ENCODE assay signal across 15 cellular contexts in the genomic region with DNA sequence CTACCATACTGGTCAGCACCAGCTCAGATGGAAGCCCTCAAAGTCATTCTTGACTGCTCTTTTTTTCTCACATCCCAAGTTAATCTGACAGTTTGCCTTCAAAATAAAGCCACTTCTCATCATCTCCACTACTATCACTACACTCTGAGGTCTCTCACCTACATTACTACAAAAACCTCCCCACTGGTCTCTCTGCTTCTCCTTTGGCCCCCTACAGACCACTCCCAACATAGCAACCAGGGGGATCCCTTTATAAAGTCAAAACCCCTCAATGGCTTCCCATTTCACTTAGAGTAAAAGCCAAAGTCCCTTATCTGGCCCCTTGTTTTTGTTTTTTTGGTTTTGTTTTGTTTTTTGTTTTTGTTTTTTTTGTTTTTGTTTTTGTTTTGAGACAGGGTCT. TPM values are rescaled to one million over a fixed set of nuclear protein-coding genes. Genes with fewer than 3 reads are reported as not detected.
DNase-seq lines count a peak whose midpoint lies in the region; ATAC-seq and TF ChIP-seq lines count a peak whose summit lies in the region.
"Had no signal": no experiment of that assay in that cellular context is flagged by ENCODE, and none has a peak within 500 bp of the region (broad histone marks: within the 10 kb centered on the region; RNA-seq: fewer than 3 reads in every experiment).

No MANE protein-coding gene starts in this region.

- H3K9me3 ChIP-seq in smooth muscle cell (replicated peaks; ENCODE audit: low read depth), result no peaks in the 10 kb centered on the region
- H3K9me3 ChIP-seq: suprapubic skin had no signal

- H3K27me3 ChIP-seq in KMS-11 (ENCODE audit: insufficient read depth, low read depth) (peaks cover 7% of the 10 kb centered on the region; the same call in 1 of the 2 replicates), smooth muscle cell (ENCODE audit: low read depth) (no peaks in the 10 kb centered on the region)
- H3K27me3 ChIP-seq: suprapubic skin had no signal

- H3K27ac Mint-ChIP-seq in activated naive CD4-positive, alpha-beta T cell treated with anti-CD3 and anti-CD28 coated beads, Interleukin-2, amount 10 ng/mL, durations not matched to agents 7 days and 5 days, result no peak overlapping the region
- H3K27ac Mint-ChIP-seq: activated T-cell treated with anti-CD3 and anti-CD28 coated beads, Interleukin-2, amount 50 U/mL, for 72 hours; CD4-positive, alpha-beta T cell had no signal

- no peak overlapping the region for H2AFZ ChIP-seq in KMS-11 (ENCODE audit: low read depth)
- no peak overlapping the region for H2AFZ ChIP-seq in smooth muscle cell (ENCODE audit: low read depth)
- H2AFZ ChIP-seq: PC-9 had no signal

- no peaks in the 10 kb centered on the region for H3F3A ChIP-seq in smooth muscle cell (ENCODE audit: low read depth)

- no peaks in the 10 kb centered on the region for H3K4me1 ChIP-seq in KMS-11 (ENCODE audit: low read depth, poor library complexity, severe bottlenecking)
- H3K4me1 ChIP-seq in smooth muscle cell (ENCODE audit: low read depth), result peaks cover 16% of the 10 kb centered on the region

- peaks cover 30% of the 10 kb centered on the region for H3K27me3 Mint-ChIP-seq in activated naive CD4-positive, alpha-beta T cell treated with anti-CD3 and anti-CD28 coated beads, Interleukin-2, amount 10 ng/mL, durations not matched to agents 7 days and 5 days
- H3K27me3 Mint-ChIP-seq: CD4-positive, alpha-beta T cell had no signal

- TF ChIP-seq CTCF in KMS-11 (conservative IDR thresholded peaks at IDR 0.05; ENCODE audit: low read depth, low read length) (0 out of 2 replicates have a peak, but pooled peaks have one; percentile 34), choroid plexus epithelial cell (conservative IDR thresholded peaks at IDR 0.05; ENCODE audit: low read depth, low read length) (peak; percentile 31), smooth muscle cell (IDR thresholded peaks at IDR 0.05; ENCODE audit: borderline replicate concordance, insufficient read depth, poor library complexity, severe bottlenecking) (peak; percentile 24)

- no peaks in the 10 kb centered on the region for H3K79me2 ChIP-seq in KMS-11 (ENCODE audit: insufficient read depth, low read depth)
- H3K79me2 ChIP-seq in smooth muscle cell (ENCODE audit: low read depth), result no peaks in the 10 kb centered on the region

- peak; percentile 34 for DNase-seq in activated naive CD4-positive, alpha-beta T cell treated with anti-CD3 and anti-CD28 coated beads, Interleukin-2, amount 10 ng/mL, durations not matched to agents 7 days and 5 days
- DNase-seq in activated naive CD4-positive, alpha-beta T cell treated with Interleukin-2 at 50 U/mL for 16 hours, result no peak
- DNase-seq in choroid plexus epithelial cell (ENCODE audit: low read depth) (no peak), smooth muscle cell (lab: John Stamatoyannopoulos, UW; ENCODE audit: unreplicated experiment) (no peak), left lobe of liver (ENCODE audit: low spot score) (no peak), LoVo (ENCODE audit: low spot score) (no peak)
- DNase-seq: CD4-positive, alpha-beta T cell; cerebellar nuclear complex; NCI-H187 treated with DMSO at 0.1 percent for 48 hours; nucleus accumbens; PC-9 had no signal

- peaks cover 2% of the 10 kb centered on the region for H3K36me3 Mint-ChIP-seq in activated naive CD4-positive, alpha-beta T cell treated with anti-CD3 and anti-CD28 coated beads, Interleukin-2, amount 10 ng/mL, durations not matched to agents 7 days and 5 days

- no peak overlapping the region for H3K4me3 Mint-ChIP-seq in activated naive CD4-positive, alpha-beta T cell treated with anti-CD3 and anti-CD28 coated beads, Interleukin-2, amount 10 ng/mL, durations not matched to agents 7 days and 5 days
- H3K4me3 Mint-ChIP-seq: activated T-cell treated with anti-CD3 and anti-CD28 coated beads, Interleukin-2, amount 50 U/mL, for 72 hours; CD4-positive, alpha-beta T cell had no signal

- H3K9ac ChIP-seq in KMS-11, result no peak overlapping the region
- H3K9ac ChIP-seq in smooth muscle cell (ENCODE audit: low read depth), result no peak overlapping the region

- CTCF ChIA-PET in activated naive CD4-positive, alpha-beta T cell treated with anti-CD3 and anti-CD28 coated beads, Interleukin-2, amount 10 ng/mL, durations not matched to agents 7 days and 5 days (lab: Charles Lee), result interaction anchor here (1.0 to 1.7 kb wide), 2 partner anchors 13 to 14 kb away, joined by 3 to 9 read pairs; no protein-coding TSS in a partner anchor

- H3K4me1 Mint-ChIP-seq in activated naive CD4-positive, alpha-beta T cell treated with anti-CD3 and anti-CD28 coated beads, Interleukin-2, amount 10 ng/mL, durations not matched to agents 7 days and 5 days, result peaks cover 20% of the 10 kb centered on the region

- H3K4me2 ChIP-seq in KMS-11 (no peak overlapping the region), smooth muscle cell (no peak overlapping the region)
- H3K4me2 ChIP-seq: PC-9 had no signal

- H3K36me3 ChIP-seq in KMS-11 (ENCODE audit: insufficient read depth) (no peaks in the 10 kb centered on the region), smooth muscle cell (ENCODE audit: low read depth) (no peaks in the 10 kb centered on the region)
- H3K36me3 ChIP-seq: suprapubic skin had no signal

- ATAC-seq in left lobe of liver (no peak), HG03039 (IDR thresholded peaks at IDR 0.05; ENCODE audit: unreplicated experiment) (no peak)
- ATAC-seq: activated T-cell treated with anti-CD3 and anti-CD28 coated beads, Interleukin-2, amount 50 U/mL, for 72 hours had no signal

- H3K27ac ChIP-seq in KMS-11, result no peak overlapping the region
- no peak overlapping the region for H3K27ac ChIP-seq in smooth muscle cell (ENCODE audit: low read depth)
- H3K27ac ChIP-seq: PC-9, suprapubic skin had no signal

- no peaks in the 10 kb centered on the region for H3K9me3 Mint-ChIP-seq in activated naive CD4-positive, alpha-beta T cell treated with anti-CD3 and anti-CD28 coated beads, Interleukin-2, amount 10 ng/mL, durations not matched to agents 7 days and 5 days
- H3K9me3 Mint-ChIP-seq: activated T-cell treated with anti-CD3 and anti-CD28 coated beads, Interleukin-2, amount 50 U/mL, for 72 hours; CD4-positive, alpha-beta T cell had no signal

- H4K20me1 ChIP-seq in KMS-11 (ENCODE audit: insufficient read depth) (no peaks in the 10 kb centered on the region), smooth muscle cell (ENCODE audit: low read depth) (no peaks in the 10 kb centered on the region)

- no peak overlapping the region for H3K4me3 ChIP-seq in KMS-11 (IDR thresholded peaks at IDR 0.05; ENCODE audit: insufficient read depth, low read depth, low read length)
- H3K4me3 ChIP-seq in choroid plexus epithelial cell (ENCODE audit: low read depth, low read length), result no peak overlapping the region
- H3K4me3 ChIP-seq in smooth muscle cell, result no peak overlapping the region
- H3K4me3 ChIP-seq: PC-9, suprapubic skin had no signal

RNA-seq across cellular contexts. Expression of a gene that starts 4.6 kb away (rescaled TPM):
- 4.7 and 9.4 TPM in 2 replicates for total RNA-seq in smooth muscle cell
- polyA plus RNA-seq in smooth muscle cell, result 11.1 and 12.9 TPM in 2 replicates
- total RNA-seq in left lobe of liver, result 3.3 TPM

RNA-seq across cellular contexts. Expression of a gene that starts 26.2 kb away (rescaled TPM):
- total RNA-seq in smooth muscle cell, result 15.6 and 16.4 TPM in 2 replicates
- polyA plus RNA-seq in smooth muscle cell, result 15.7 and 35.8 TPM in 2 replicates
- 1.7 TPM for total RNA-seq in left lobe of liver

RNA-seq across cellular contexts. Expression of a gene that starts 40.6 kb away (rescaled TPM):
- 2.6 and 4.2 TPM in 2 replicates for total RNA-seq in smooth muscle cell
- polyA plus RNA-seq in smooth muscle cell, result 7.4 and 8.7 TPM in 2 replicates
- total RNA-seq in left lobe of liver, result 0.96 TPM

RNA-seq across cellular contexts. Expression of a gene that starts 40.8 kb away (rescaled TPM):
- total RNA-seq in smooth muscle cell (47.4 and 50.2 TPM in 2 replicates), left lobe of liver (28.7 TPM)
- 66.9 and 79.8 TPM in 2 replicates for polyA plus RNA-seq in smooth muscle cell

RNA-seq across cellular contexts. Expression of a gene that starts 58.6 kb away (rescaled TPM):
- total RNA-seq in smooth muscle cell (25.2 and 26.7 TPM in 2 replicates), left lobe of liver (120 TPM)
- 15.4 and 34.7 TPM in 2 replicates for polyA plus RNA-seq in smooth muscle cell
